ENCODE assay signal across 1 cellular context in genomic region chr20:18585134-18585533, GRCh38.
A peak's percentile ranks its signal among the peaks of the same experiment; 100 is the strongest.
TF ChIP-seq lines count a peak whose summit lies in the region.

No MANE protein-coding gene starts in this region.

TF ChIP-seq in HEK293, 187 proteins besides CTCF, POLR2A, EP300 and RAD21 (continued from another document):
- TF ChIP-seq ZNF518A (tag by site-specific recombination; conservative IDR thresholded peaks at IDR 0.05; ENCODE audit: low read depth) (peak; percentile 52; the same call in 1 of the 2 replicates), ZNF521 (tag by site-specific recombination; IDR thresholded peaks at IDR 0.05) (no peak), ZNF610 (tag by site-specific recombination; IDR thresholded peaks at IDR 0.05; ENCODE audit: borderline replicate concordance) (no peak)
